15 cellular contexts compared by ENCODE assay signal in genomic region chr1:174969977-174970376, GRCh38. TPM values are rescaled to one million over a fixed set of nuclear protein-coding genes. Genes with fewer than 3 reads are reported as not detected.
DNase-seq lines count a peak whose midpoint lies in the region; ATAC-seq and TF ChIP-seq lines count a peak whose summit lies in the region.
"Had no signal": no experiment of that assay in that cellular context is flagged by ENCODE, and none has a peak within 500 bp of the region (broad histone marks: within the 10 kb centered on the region; RNA-seq: fewer than 3 reads in every experiment).

No MANE protein-coding gene starts in this region.

- H3K4me3 ChIP-seq in Loucy (ENCODE audit: low read length, poor library complexity, severe bottlenecking) (no peak overlapping the region), MG63 (no peak overlapping the region), neural progenitor cell (no peak overlapping the region)

- H3K4me1 ChIP-seq in Loucy (ENCODE audit: insufficient read depth, low read length, poor library complexity, severe bottlenecking) (peaks cover 52% of the 10 kb centered on the region), neural progenitor cell (peaks cover 22% of the 10 kb centered on the region)

- H3K4me1 Mint-ChIP-seq in activated T-cell treated with anti-CD3 and anti-CD28 coated beads, Interleukin-2, amount 50 U/mL, for 4 hours (ENCODE audit: low read depth) = peaks cover 70% of the 10 kb centered on the region
- H3K4me1 Mint-ChIP-seq in central memory CD8-positive, alpha-beta T cell = peaks cover 62% of the 10 kb centered on the region
- H3K4me1 Mint-ChIP-seq in type B pancreatic cell (ENCODE audit: unreplicated experiment) (peaks cover 31% of the 10 kb centered on the region), neural progenitor cell (peaks cover 17% of the 10 kb centered on the region)

- no peak for TF ChIP-seq CTCF in Loucy (conservative IDR thresholded peaks at IDR 0.05; ENCODE audit: low read length)
- no peak for TF ChIP-seq CTCF in type B pancreatic cell (conservative IDR thresholded peaks at IDR 0.05)
- TF ChIP-seq CTCF in neural progenitor cell (IDR thresholded peaks at IDR 0.05) = no peak

- H3K9ac ChIP-seq in Loucy (ENCODE audit: low read depth, low read length, poor library complexity, severe bottlenecking) = no peak overlapping the region
- no peak overlapping the region for H3K9ac ChIP-seq in neural progenitor cell

- H3K9me3 ChIP-seq in Loucy (ENCODE audit: insufficient read depth, low read depth, low read length) (no peaks in the 10 kb centered on the region), MG63 (no peaks in the 10 kb centered on the region), neural progenitor cell (ENCODE audit: low read depth) (no peaks in the 10 kb centered on the region)

- peaks cover 18% of the 10 kb centered on the region for H3K36me3 Mint-ChIP-seq in activated T-cell treated with anti-CD3 and anti-CD28 coated beads, Interleukin-2, amount 50 U/mL, for 4 hours (ENCODE audit: insufficient read depth)
- H3K36me3 Mint-ChIP-seq in central memory CD8-positive, alpha-beta T cell (ENCODE audit: insufficient read depth) = peaks cover 41% of the 10 kb centered on the region
- H3K36me3 Mint-ChIP-seq in type B pancreatic cell = peaks cover 3% of the 10 kb centered on the region
- peaks cover 3% of the 10 kb centered on the region for H3K36me3 Mint-ChIP-seq in neural progenitor cell

- DNase-seq in activated T-cell treated with anti-CD3 and anti-CD28 coated beads, Interleukin-2, amount 50 U/mL, for 4 hours = no peak
- no peak for DNase-seq in activated T-cell treated with anti-CD3 and anti-CD28 coated beads, Interleukin-2, amount 50 U/mL, for 48 hours
- no peak for DNase-seq in central memory CD8-positive, alpha-beta T cell (ENCODE audit: low spot score in 2 of 2)
- DNase-seq in type B pancreatic cell (ENCODE audit: extremely low spot score, unreplicated experiment) (no peak), nucleus accumbens (lab: John Stamatoyannopoulos, UW) (no peak), MG63 (no peak), neural progenitor cell (ENCODE audit: low spot score) (no peak)
- DNase-seq: foreskin keratinocyte; GOT3; NCI-H345; nephron progenitor cell; RPMI8226; stimulated activated naive CD4-positive, alpha-beta T cell had no signal

- peak in 1 of 2 donors; percentile 21 for ATAC-seq in activated T-cell treated with anti-CD3 and anti-CD28 coated beads, Interleukin-2, amount 50 U/mL, for 4 hours
- no peak for ATAC-seq in central memory CD8-positive, alpha-beta T cell (replicated peaks; ENCODE audit: extremely low read depth, poor library complexity, severe bottlenecking)
- ATAC-seq: foreskin keratinocyte had no signal

- H3K4me3 Mint-ChIP-seq in activated T-cell treated with anti-CD3 and anti-CD28 coated beads, Interleukin-2, amount 50 U/mL, for 4 hours = peak overlapping the region; percentile 70
- H3K4me3 Mint-ChIP-seq in central memory CD8-positive, alpha-beta T cell = peak overlapping the region; percentile 69
- H3K4me3 Mint-ChIP-seq in type B pancreatic cell = no peak overlapping the region
- H3K4me3 Mint-ChIP-seq in neural progenitor cell = no peak overlapping the region
- H3K4me3 Mint-ChIP-seq: dendritic cell treated with granulocyte-macrophage colony-stimulating factor and Interleukin-4, amounts not matched to agents 40 ng/mL and 50 ng/mL, for 4 days; nephron progenitor cell had no signal

- no peaks in the 10 kb centered on the region for H3K27me3 Mint-ChIP-seq in activated T-cell treated with anti-CD3 and anti-CD28 coated beads, Interleukin-2, amount 50 U/mL, for 4 hours (ENCODE audit: low read depth)
- H3K27me3 Mint-ChIP-seq in central memory CD8-positive, alpha-beta T cell = no peaks in the 10 kb centered on the region
- H3K27me3 Mint-ChIP-seq in type B pancreatic cell (no peaks in the 10 kb centered on the region), neural progenitor cell (ENCODE audit: insufficient read depth, low read depth) (no peaks in the 10 kb centered on the region)
- H3K27me3 Mint-ChIP-seq: dendritic cell treated with granulocyte-macrophage colony-stimulating factor and Interleukin-4, amounts not matched to agents 40 ng/mL and 50 ng/mL, for 4 days had no signal

- no peaks in the 10 kb centered on the region for H4K20me1 ChIP-seq in Loucy (ENCODE audit: insufficient read depth, low read length, poor library complexity, severe bottlenecking)
- no peaks in the 10 kb centered on the region for H4K20me1 ChIP-seq in neural progenitor cell (ENCODE audit: low read depth)

- H3F3A ChIP-seq in Loucy (ENCODE audit: low read depth) (no peaks in the 10 kb centered on the region; the same call in 1 of the 2 replicates), neural progenitor cell (ENCODE audit: low read depth) (no peaks in the 10 kb centered on the region)

- H3K9me2 ChIP-seq in Loucy (replicated peaks; ENCODE audit: low read depth, low read length) = no peaks in the 10 kb centered on the region

- H3K4me2 ChIP-seq in Loucy (ENCODE audit: low read depth, low read length, poor library complexity, severe bottlenecking) (peak overlapping the region; percentile 7), neural progenitor cell (no peak overlapping the region)

- peak overlapping the region; percentile 92 for H3K27ac Mint-ChIP-seq in central memory CD8-positive, alpha-beta T cell (ENCODE audit: low read depth)
- H3K27ac Mint-ChIP-seq in type B pancreatic cell (peak overlapping the region; percentile 11), neural progenitor cell (no peak overlapping the region)
- H3K27ac Mint-ChIP-seq: nephron progenitor cell had no signal

- no peaks in the 10 kb centered on the region for H3K36me3 ChIP-seq in Loucy (ENCODE audit: insufficient read depth, low read length)
- H3K36me3 ChIP-seq in MG63 = no peaks in the 10 kb centered on the region
- no peaks in the 10 kb centered on the region for H3K36me3 ChIP-seq in neural progenitor cell

- H3K9me3 Mint-ChIP-seq in activated T-cell treated with anti-CD3 and anti-CD28 coated beads, Interleukin-2, amount 50 U/mL, for 4 hours = no peaks in the 10 kb centered on the region
- no peaks in the 10 kb centered on the region for H3K9me3 Mint-ChIP-seq in central memory CD8-positive, alpha-beta T cell
- H3K9me3 Mint-ChIP-seq in type B pancreatic cell = no peaks in the 10 kb centered on the region
- H3K9me3 Mint-ChIP-seq in neural progenitor cell = no peaks in the 10 kb centered on the region
- H3K9me3 Mint-ChIP-seq: dendritic cell treated with granulocyte-macrophage colony-stimulating factor and Interleukin-4, amounts not matched to agents 40 ng/mL and 50 ng/mL, for 4 days; nephron progenitor cell had no signal

- H3K27ac ChIP-seq in neural progenitor cell = no peak overlapping the region
- H3K27ac ChIP-seq: foreskin keratinocyte had no signal

- H3K79me2 ChIP-seq in Loucy (ENCODE audit: insufficient read depth, low read length) (no peaks in the 10 kb centered on the region), neural progenitor cell (ENCODE audit: low read depth) (no peaks in the 10 kb centered on the region)

- H2AFZ ChIP-seq in Loucy (ENCODE audit: low read length) (no peak overlapping the region), neural progenitor cell (replicated peaks) (no peak overlapping the region)

- no peaks in the 10 kb centered on the region for H3K27me3 ChIP-seq in Loucy (ENCODE audit: insufficient read depth, low read length, poor library complexity, severe bottlenecking)
- no peaks in the 10 kb centered on the region for H3K27me3 ChIP-seq in MG63
- no peaks in the 10 kb centered on the region for H3K27me3 ChIP-seq in neural progenitor cell
- H3K27me3 ChIP-seq: foreskin keratinocyte had no signal

RNA-seq across cellular contexts. Expression of gene CACYBP, which starts 29.8 kb away (rescaled TPM):
- 100 to 1,000 TPM; 288 to 331 (median 317) TPM for total RNA-seq in activated T-cell treated with anti-CD3 and anti-CD28 coated beads, Interleukin-2, amount 50 U/mL, for 4 hours
- total RNA-seq in type B pancreatic cell (ENCODE audit: low replicate concordance) = 117 and 124 TPM in 2 replicates
- total RNA-seq in MG63 (2014; rRNA removed; shearing (Covaris generic); ENCODE audit: low replicate concordance) = 423 and 980 TPM in 2 replicates
- 145 and 166 TPM in 2 replicates for total RNA-seq in neural progenitor cell (ENCODE audit: low replicate concordance)

RNA-seq across cellular contexts. Expression of gene MRPS14, which starts 53.2 kb away (rescaled TPM):
- total RNA-seq in activated T-cell treated with anti-CD3 and anti-CD28 coated beads, Interleukin-2, amount 50 U/mL, for 4 hours = 10 to 100 TPM; 26.1 to 28.5 (median 27.8) TPM
- total RNA-seq in type B pancreatic cell (ENCODE audit: low replicate concordance) (32.0 and 35.7 TPM in 2 replicates), neural progenitor cell (ENCODE audit: low replicate concordance) (31.3 and 35.1 TPM in 2 replicates)
- total RNA-seq in MG63 (2014; rRNA removed; shearing (Covaris generic); ENCODE audit: low replicate concordance) = 13.3 and 22.5 TPM in 2 replicates

Comparison
In these comparisons a context has a peak if more than half of its experiments do, and no peak if none do; other contexts are left out.
1. H3K4me3 Mint-ChIP-seq: peak in activated T-cell treated with anti-CD3 and anti-CD28 coated beads, Interleukin-2, amount 50 U/mL, for 4 hours (single experiment) and central memory CD8-positive, alpha-beta T cell (single experiment); none in type B pancreatic cell (single experiment) and neural progenitor cell (single experiment).